ENCODE assay signal across 1 cellular context in the genomic region with DNA sequence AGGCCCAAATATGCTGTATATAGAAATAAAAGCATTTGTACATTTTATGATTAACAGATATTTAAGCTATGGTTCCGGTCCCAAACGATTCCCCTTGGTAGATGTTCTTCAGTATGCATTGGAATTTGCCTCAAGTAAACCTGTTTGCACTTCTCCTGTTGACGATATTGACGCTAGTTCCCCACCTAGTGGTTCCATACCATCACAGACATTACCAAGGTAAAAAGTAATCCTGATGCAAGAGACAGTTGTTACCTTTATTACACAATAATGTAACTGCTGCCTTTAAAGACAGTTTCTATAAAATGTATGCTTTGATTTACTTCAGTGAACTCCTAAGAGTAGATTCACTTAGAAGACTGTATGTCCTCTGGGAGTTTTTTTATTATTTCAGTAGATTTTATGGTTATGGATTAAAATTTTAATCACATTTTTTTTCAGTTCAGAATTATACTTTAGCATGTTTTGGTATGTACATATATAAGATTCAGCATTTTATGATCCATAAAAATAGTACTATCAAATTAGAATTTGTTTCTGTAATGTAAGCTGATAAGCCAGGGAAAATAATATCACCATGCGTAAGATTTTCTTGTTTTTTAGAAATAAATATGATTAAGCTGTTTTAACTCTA.
TF ChIP-seq lines count a peak whose summit lies in the region.

No MANE protein-coding gene starts in this region.

TF ChIP-seq in HepG2, 621 proteins besides CTCF, POLR2A, EP300 and RAD21 (continued from another document):
- TF ChIP-seq, protein P1, sequence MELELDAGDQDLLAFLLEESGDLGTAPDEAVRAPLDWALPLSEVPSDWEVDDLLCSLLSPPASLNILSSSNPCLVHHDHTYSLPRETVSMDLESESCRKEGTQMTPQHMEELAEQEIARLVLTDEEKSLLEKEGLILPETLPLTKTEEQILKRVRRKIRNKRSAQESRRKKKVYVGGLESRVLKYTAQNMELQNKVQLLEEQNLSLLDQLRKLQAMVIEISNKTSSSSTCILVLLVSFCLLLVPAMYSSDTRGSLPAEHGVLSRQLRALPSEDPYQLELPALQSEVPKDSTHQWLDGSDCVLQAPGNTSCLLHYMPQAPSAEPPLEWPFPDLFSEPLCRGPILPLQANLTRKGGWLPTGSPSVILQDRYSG (CRISPR knock-in tag; IDR thresholded peaks at IDR 0.05) = no peak
- no peak for TF ChIP-seq ZNF564 (CRISPR knock-in tag; IDR thresholded peaks at IDR 0.05)
- TF ChIP-seq, protein P2, sequence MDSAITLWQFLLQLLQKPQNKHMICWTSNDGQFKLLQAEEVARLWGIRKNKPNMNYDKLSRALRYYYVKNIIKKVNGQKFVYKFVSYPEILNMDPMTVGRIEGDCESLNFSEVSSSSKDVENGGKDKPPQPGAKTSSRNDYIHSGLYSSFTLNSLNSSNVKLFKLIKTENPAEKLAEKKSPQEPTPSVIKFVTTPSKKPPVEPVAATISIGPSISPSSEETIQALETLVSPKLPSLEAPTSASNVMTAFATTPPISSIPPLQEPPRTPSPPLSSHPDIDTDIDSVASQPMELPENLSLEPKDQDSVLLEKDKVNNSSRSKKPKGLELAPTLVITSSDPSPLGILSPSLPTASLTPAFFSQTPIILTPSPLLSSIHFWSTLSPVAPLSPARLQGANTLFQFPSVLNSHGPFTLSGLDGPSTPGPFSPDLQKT (CRISPR knock-in tag; IDR thresholded peaks at IDR 0.05; ENCODE audit: borderline replicate concordance) = no peak
- TF ChIP-seq CEBPB (IDR thresholded peaks at IDR 0.05; ENCODE audit: borderline replicate concordance, low read depth, low read length) = peak; percentile 95
- TF ChIP-seq, protein P3, sequence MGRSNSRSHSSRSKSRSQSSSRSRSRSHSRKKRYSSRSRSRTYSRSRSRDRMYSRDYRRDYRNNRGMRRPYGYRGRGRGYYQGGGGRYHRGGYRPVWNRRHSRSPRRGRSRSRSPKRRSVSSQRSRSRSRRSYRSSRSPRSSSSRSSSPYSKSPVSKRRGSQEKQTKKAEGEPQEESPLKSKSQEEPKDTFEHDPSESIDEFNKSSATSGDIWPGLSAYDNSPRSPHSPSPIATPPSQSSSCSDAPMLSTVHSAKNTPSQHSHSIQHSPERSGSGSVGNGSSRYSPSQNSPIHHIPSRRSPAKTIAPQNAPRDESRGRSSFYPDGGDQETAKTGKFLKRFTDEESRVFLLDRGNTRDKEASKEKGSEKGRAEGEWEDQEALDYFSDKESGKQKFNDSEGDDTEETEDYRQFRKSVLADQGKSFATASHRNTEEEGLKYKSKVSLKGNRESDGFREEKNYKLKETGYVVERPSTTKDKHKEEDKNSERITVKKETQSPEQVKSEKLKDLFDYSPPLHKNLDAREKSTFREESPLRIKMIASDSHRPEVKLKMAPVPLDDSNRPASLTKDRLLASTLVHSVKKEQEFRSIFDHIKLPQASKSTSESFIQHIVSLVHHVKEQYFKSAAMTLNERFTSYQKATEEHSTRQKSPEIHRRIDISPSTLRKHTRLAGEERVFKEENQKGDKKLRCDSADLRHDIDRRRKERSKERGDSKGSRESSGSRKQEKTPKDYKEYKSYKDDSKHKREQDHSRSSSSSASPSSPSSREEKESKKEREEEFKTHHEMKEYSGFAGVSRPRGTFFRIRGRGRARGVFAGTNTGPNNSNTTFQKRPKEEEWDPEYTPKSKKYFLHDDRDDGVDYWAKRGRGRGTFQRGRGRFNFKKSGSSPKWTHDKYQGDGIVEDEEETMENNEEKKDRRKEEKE (IDR thresholded peaks at IDR 0.05) = no peak
- peak; percentile 46; the same call in 1 of the 2 replicates for TF ChIP-seq FOXK1 (CRISPR knock-in tag; IDR thresholded peaks at IDR 0.05; ENCODE audit: borderline replicate concordance, low read depth)
- TF ChIP-seq FOXA3 (CRISPR knock-in tag; IDR thresholded peaks at IDR 0.05) = peak; percentile 35; the same call in 1 of the 2 replicates
- TF ChIP-seq, protein P4, sequence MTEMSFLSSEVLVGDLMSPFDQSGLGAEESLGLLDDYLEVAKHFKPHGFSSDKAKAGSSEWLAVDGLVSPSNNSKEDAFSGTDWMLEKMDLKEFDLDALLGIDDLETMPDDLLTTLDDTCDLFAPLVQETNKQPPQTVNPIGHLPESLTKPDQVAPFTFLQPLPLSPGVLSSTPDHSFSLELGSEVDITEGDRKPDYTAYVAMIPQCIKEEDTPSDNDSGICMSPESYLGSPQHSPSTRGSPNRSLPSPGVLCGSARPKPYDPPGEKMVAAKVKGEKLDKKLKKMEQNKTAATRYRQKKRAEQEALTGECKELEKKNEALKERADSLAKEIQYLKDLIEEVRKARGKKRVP (CRISPR knock-in tag; IDR thresholded peaks at IDR 0.05) = peak in 1 of 2 experiments; percentile 87; a peak in 2 of 4 replicates
- TF ChIP-seq HOXA9 (CRISPR knock-in tag; IDR thresholded peaks at IDR 0.05; ENCODE audit: borderline replicate concordance) = no peak
- TF ChIP-seq JUND (CRISPR knock-in tag; IDR thresholded peaks at IDR 0.05) = no peak
- TF ChIP-seq WIZ (CRISPR knock-in tag; IDR thresholded peaks at IDR 0.05) = no peak
- peak; percentile 27; the same call in 1 of the 2 replicates for TF ChIP-seq RXRB (CRISPR knock-in tag; IDR thresholded peaks at IDR 0.05; ENCODE audit: borderline replicate concordance)
- no peak for TF ChIP-seq HDAC6 (IDR thresholded peaks at IDR 0.05; ENCODE audit: low read depth, low read length)
- no peak for TF ChIP-seq NFKB2 (CRISPR knock-in tag; IDR thresholded peaks at IDR 0.05; ENCODE audit: borderline replicate concordance)
- TF ChIP-seq ZNF879 (CRISPR knock-in tag; IDR thresholded peaks at IDR 0.05) = no peak
- TF ChIP-seq KDM6A (CRISPR knock-in tag; IDR thresholded peaks at IDR 0.05; ENCODE audit: low read depth) = no peak
- TF ChIP-seq NKX3-1 (CRISPR knock-in tag; IDR thresholded peaks at IDR 0.05) = no peak
- TF ChIP-seq, protein P5, sequence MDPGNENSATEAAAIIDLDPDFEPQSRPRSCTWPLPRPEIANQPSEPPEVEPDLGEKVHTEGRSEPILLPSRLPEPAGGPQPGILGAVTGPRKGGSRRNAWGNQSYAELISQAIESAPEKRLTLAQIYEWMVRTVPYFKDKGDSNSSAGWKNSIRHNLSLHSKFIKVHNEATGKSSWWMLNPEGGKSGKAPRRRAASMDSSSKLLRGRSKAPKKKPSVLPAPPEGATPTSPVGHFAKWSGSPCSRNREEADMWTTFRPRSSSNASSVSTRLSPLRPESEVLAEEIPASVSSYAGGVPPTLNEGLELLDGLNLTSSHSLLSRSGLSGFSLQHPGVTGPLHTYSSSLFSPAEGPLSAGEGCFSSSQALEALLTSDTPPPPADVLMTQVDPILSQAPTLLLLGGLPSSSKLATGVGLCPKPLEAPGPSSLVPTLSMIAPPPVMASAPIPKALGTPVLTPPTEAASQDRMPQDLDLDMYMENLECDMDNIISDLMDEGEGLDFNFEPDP (CRISPR knock-in tag; conservative IDR thresholded peaks at IDR 0.05) = no peak
- TF ChIP-seq ZSCAN9 (CRISPR knock-in tag; IDR thresholded peaks at IDR 0.05; ENCODE audit: borderline replicate concordance) = no peak
- no peak for TF ChIP-seq ZNF138 (CRISPR knock-in tag; IDR thresholded peaks at IDR 0.05; ENCODE audit: low read depth)
- no peak for TF ChIP-seq FOXA1 (IDR thresholded peaks at IDR 0.05)
- peak; percentile 65 for TF ChIP-seq FOXA1 (CRISPR knock-in tag; IDR thresholded peaks at IDR 0.05)
- no peak for TF ChIP-seq ISX (CRISPR knock-in tag; conservative IDR thresholded peaks at IDR 0.05)
- no peak for TF ChIP-seq HDAC2 (CRISPR knock-in tag; IDR thresholded peaks at IDR 0.05)
- TF ChIP-seq, protein P6, sequence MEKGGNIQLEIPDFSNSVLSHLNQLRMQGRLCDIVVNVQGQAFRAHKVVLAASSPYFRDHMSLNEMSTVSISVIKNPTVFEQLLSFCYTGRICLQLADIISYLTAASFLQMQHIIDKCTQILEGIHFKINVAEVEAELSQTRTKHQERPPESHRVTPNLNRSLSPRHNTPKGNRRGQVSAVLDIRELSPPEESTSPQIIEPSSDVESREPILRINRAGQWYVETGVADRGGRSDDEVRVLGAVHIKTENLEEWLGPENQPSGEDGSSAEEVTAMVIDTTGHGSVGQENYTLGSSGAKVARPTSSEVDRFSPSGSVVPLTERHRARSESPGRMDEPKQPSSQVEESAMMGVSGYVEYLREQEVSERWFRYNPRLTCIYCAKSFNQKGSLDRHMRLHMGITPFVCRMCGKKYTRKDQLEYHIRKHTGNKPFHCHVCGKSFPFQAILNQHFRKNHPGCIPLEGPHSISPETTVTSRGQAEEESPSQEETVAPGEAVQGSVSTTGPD (CRISPR knock-in tag; IDR thresholded peaks at IDR 0.05) = no peak
- TF ChIP-seq STAG1 (CRISPR knock-in tag; IDR thresholded peaks at IDR 0.05) = peak; percentile 86
- 0 out of 2 replicates have a peak, but pooled peaks have one; percentile 29 for TF ChIP-seq GATAD2A (CRISPR knock-in tag; IDR thresholded peaks at IDR 0.05)
- TF ChIP-seq ZNF615 (CRISPR knock-in tag; IDR thresholded peaks at IDR 0.05; ENCODE audit: borderline replicate concordance) = no peak
- TF ChIP-seq POLR2AphosphoS2 (IDR thresholded peaks at IDR 0.05; ENCODE audit: low read depth, low read length) = no peak
- TF ChIP-seq, protein P7, sequence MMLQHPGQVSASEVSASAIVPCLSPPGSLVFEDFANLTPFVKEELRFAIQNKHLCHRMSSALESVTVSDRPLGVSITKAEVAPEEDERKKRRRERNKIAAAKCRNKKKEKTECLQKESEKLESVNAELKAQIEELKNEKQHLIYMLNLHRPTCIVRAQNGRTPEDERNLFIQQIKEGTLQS (CRISPR knock-in tag; IDR thresholded peaks at IDR 0.05) = no peak
- TF ChIP-seq ZNF329 (CRISPR knock-in tag; IDR thresholded peaks at IDR 0.05; ENCODE audit: low read depth) = no peak
- TF ChIP-seq, protein P8, sequence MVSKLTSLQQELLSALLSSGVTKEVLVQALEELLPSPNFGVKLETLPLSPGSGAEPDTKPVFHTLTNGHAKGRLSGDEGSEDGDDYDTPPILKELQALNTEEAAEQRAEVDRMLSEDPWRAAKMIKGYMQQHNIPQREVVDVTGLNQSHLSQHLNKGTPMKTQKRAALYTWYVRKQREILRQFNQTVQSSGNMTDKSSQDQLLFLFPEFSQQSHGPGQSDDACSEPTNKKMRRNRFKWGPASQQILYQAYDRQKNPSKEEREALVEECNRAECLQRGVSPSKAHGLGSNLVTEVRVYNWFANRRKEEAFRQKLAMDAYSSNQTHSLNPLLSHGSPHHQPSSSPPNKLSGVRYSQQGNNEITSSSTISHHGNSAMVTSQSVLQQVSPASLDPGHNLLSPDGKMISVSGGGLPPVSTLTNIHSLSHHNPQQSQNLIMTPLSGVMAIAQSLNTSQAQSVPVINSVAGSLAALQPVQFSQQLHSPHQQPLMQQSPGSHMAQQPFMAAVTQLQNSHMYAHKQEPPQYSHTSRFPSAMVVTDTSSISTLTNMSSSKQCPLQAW (CRISPR knock-in tag; IDR thresholded peaks at IDR 0.05) = no peak
